Comparison of ENCODE assay signal across 12 cellular contexts in the genomic region with DNA sequence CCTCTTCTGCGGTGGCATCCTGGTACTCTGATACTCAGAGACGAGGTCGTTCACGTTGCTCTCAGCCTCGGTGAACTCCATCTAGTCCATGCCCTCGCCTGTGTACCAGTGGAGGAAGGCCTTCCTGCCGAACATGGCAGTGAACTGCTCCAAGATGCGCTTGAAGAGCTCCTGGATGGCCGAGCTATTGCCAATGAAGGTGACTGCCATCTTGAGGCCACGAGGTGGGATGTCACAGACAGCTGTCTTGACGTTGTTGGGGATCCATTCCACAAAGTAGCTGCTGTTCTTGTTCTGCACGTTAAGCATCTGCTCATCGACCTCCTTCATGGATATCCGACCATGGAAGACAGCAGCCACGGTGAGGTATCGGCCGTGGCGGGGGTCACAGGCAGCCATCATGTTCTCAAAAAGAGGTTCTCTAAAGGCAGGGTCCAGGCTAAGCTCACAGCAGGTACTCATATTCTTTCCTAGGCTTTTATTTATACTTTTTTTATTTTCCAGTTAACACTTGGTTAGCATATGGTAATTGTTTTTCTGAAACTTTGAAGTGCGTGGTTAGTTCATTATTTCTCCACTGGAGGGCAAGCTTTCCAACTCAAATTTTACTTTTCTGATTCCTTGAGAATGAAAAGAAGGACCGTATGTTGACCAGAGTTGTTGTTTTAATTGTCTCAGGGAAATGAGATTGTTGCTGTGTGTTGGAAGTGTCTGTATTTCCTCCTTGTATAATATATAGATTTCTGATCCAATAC.
DNase-seq lines count a peak whose midpoint lies in the region; ATAC-seq and TF ChIP-seq lines count a peak whose summit lies in the region.
"Had no signal": no experiment of that assay in that cellular context is flagged by ENCODE, and none has a peak within 500 bp of the region (broad histone marks: within the 10 kb centered on the region; RNA-seq: fewer than 3 reads in every experiment).

No MANE protein-coding gene starts in this region.

- TF ChIP-seq EP300 in esophagus muscularis mucosa (IDR thresholded peaks at IDR 0.05), result no peak
- no peak for TF ChIP-seq EP300 in stomach (IDR thresholded peaks at IDR 0.05)

- intact Hi-C loops in activated CD8-positive, alpha-beta T cell treated with anti-CD3 and anti-CD28 coated beads for 36 hours (cut with micrococcal nuclease), result loop anchor here (10.0 kb wide), 1 partner anchor 270 kb away; no protein-coding TSS in a partner anchor
- intact Hi-C loops in esophagus muscularis mucosa (cut with DNase I), result no loop called here
- intact Hi-C loops in stomach (cut with DNase I; ENCODE audit: low total_unique reads), result no loop called here

- TF ChIP-seq POLR2A in esophagus muscularis mucosa (IDR thresholded peaks at IDR 0.05; ENCODE audit: low read depth) (no peak), stomach (IDR thresholded peaks at IDR 0.05) (no peak)

- ATAC-seq in activated CD8-positive, alpha-beta T cell treated with anti-CD3 and anti-CD28 coated beads for 36 hours, result no peak
- ATAC-seq in activated CD8-positive, alpha-beta T cell treated with anti-CD3 and anti-CD28 coated beads, Interleukin-2, amount 10 ng/mL, durations not matched to agents 7 days and 5 days, result no peak
- ATAC-seq: gastroesophageal sphincter had no signal

- DNase-seq in activated CD8-positive, alpha-beta T cell treated with anti-CD3 and anti-CD28 coated beads for 36 hours, result no peak
- no peak for DNase-seq in activated CD8-positive, alpha-beta T cell treated with anti-CD3 and anti-CD28 coated beads, Interleukin-2, amount 10 ng/mL, durations not matched to agents 7 days and 5 days
- DNase-seq in OCI-M1 (lab: John Stamatoyannopoulos, UW), result peak; percentile 51
- DNase-seq in esophagus muscularis mucosa (ENCODE audit: extremely low spot score), result no peak
- no peak for DNase-seq in stomach
- no peak for DNase-seq in stimulated activated CD4-positive, alpha-beta T cell treated with anti-CD3 and anti-CD28 coated beads, Interleukin-15, amount 100 ng/mL, for 24 hours
- DNase-seq in A172 (ENCODE audit: low spot score), result no peak
- no peak for DNase-seq in amniotic stem cell (lab: John Stamatoyannopoulos, UW)
- DNase-seq: RPMI8226, sigmoid colon had no signal

- POLR2A ChIA-PET in activated CD8-positive, alpha-beta T cell treated with anti-CD3 and anti-CD28 coated beads for 36 hours (lab: Charles Lee), result no interaction called here
- POLR2A ChIA-PET in activated CD8-positive, alpha-beta T cell treated with anti-CD3 and anti-CD28 coated beads, Interleukin-2, amount 10 ng/mL, durations not matched to agents 7 days and 5 days (lab: Charles Lee), result no interaction called here

- WGBS in esophagus muscularis mucosa, result 87% methylated on average over 17 of the region's 20 CpGs
- WGBS in stomach, 5 donors, result 85 to 90% (median 86%) methylated on average over 19 to 20 of the region's 20 CpGs

- no peaks in the 10 kb centered on the region for H3K27me3 ChIP-seq in esophagus muscularis mucosa
- H3K27me3 ChIP-seq in stomach, result no peaks in the 10 kb centered on the region
- H3K27me3 ChIP-seq: BLaER1 treated with 17β-estradiol and CSF1 and Interleukin-3, amounts not matched to agents 10 nM and 100 nM; gastroesophageal sphincter; sigmoid colon had no signal

- TF ChIP-seq CTCF in activated CD8-positive, alpha-beta T cell treated with anti-CD3 and anti-CD28 coated beads for 36 hours (IDR thresholded peaks at IDR 0.05), result peak; percentile 56
- TF ChIP-seq CTCF in esophagus muscularis mucosa (IDR thresholded peaks at IDR 0.05) (peak; percentile 29 to 37 (median 35)), stomach (IDR thresholded peaks at IDR 0.05) (peak in 5 of 7 experiments; percentile 15 to 43 (median 25))

- H3K36me3 Mint-ChIP-seq in activated CD8-positive, alpha-beta T cell treated with anti-CD3 and anti-CD28 coated beads for 36 hours (ENCODE audit: low read depth), result no peaks in the 10 kb centered on the region
- H3K36me3 Mint-ChIP-seq in activated CD8-positive, alpha-beta T cell treated with anti-CD3 and anti-CD28 coated beads, Interleukin-2, amount 10 ng/mL, durations not matched to agents 7 days and 5 days (ENCODE audit: low read depth), result no peaks in the 10 kb centered on the region

- H3K9me3 ChIP-seq in esophagus muscularis mucosa, result no peaks in the 10 kb centered on the region
- no peaks in the 10 kb centered on the region for H3K9me3 ChIP-seq in stomach
- H3K9me3 ChIP-seq: BLaER1 treated with 17β-estradiol and CSF1 and Interleukin-3, amounts not matched to agents 10 nM and 100 nM; gastroesophageal sphincter; sigmoid colon had no signal

- CTCF ChIA-PET in activated CD8-positive, alpha-beta T cell treated with anti-CD3 and anti-CD28 coated beads for 36 hours (lab: Charles Lee), result interaction anchor here (0.6 to 2.1 kb wide), 6 partner anchors 11 to 274 kb away, joined by 3 to 6 read pairs (median 3); no protein-coding TSS in a partner anchor
- CTCF ChIA-PET in activated CD8-positive, alpha-beta T cell treated with anti-CD3 and anti-CD28 coated beads, Interleukin-2, amount 10 ng/mL, durations not matched to agents 7 days and 5 days (lab: Charles Lee), result interaction anchor here (0.6 to 2.2 kb wide), 7 partner anchors 8 to 268 kb away, joined by 3 to 9 read pairs (median 4); no protein-coding TSS in a partner anchor

- H3K4me1 ChIP-seq in esophagus muscularis mucosa (peaks cover 0 to 6% (median 0%) of the 10 kb centered on the region in 4 donors), stomach (peaks cover 0 to 8% (median 4%) of the 10 kb centered on the region in 4 donors)
- H3K4me1 ChIP-seq: gastroesophageal sphincter, sigmoid colon had no signal

- H3K27ac Mint-ChIP-seq in activated CD8-positive, alpha-beta T cell treated with anti-CD3 and anti-CD28 coated beads for 36 hours, result no peak overlapping the region
- H3K27ac Mint-ChIP-seq in activated CD8-positive, alpha-beta T cell treated with anti-CD3 and anti-CD28 coated beads, Interleukin-2, amount 10 ng/mL, durations not matched to agents 7 days and 5 days, result no peak overlapping the region

- H3K4me1 Mint-ChIP-seq in activated CD8-positive, alpha-beta T cell treated with anti-CD3 and anti-CD28 coated beads for 36 hours (ENCODE audit: low read depth), result peaks cover 13% of the 10 kb centered on the region
- no peaks in the 10 kb centered on the region for H3K4me1 Mint-ChIP-seq in activated CD8-positive, alpha-beta T cell treated with anti-CD3 and anti-CD28 coated beads, Interleukin-2, amount 10 ng/mL, durations not matched to agents 7 days and 5 days (ENCODE audit: low read depth)

- H3K27ac ChIP-seq in esophagus muscularis mucosa (replicated peaks in 1 of 4) (no peak overlapping the region), stomach (no peak overlapping the region)
- H3K27ac ChIP-seq: gastroesophageal sphincter, sigmoid colon had no signal

- H3K4me3 ChIP-seq in esophagus muscularis mucosa (no peak overlapping the region), stomach (no peak overlapping the region)
- H3K4me3 ChIP-seq: BLaER1 treated with 17β-estradiol and CSF1 and Interleukin-3, amounts not matched to agents 10 nM and 100 nM; gastroesophageal sphincter; sigmoid colon had no signal

- H3K36me3 ChIP-seq in esophagus muscularis mucosa (no peaks in the 10 kb centered on the region), stomach (no peaks in the 10 kb centered on the region)
- H3K36me3 ChIP-seq: BLaER1 treated with 17β-estradiol and CSF1 and Interleukin-3, amounts not matched to agents 10 nM and 100 nM; gastroesophageal sphincter; sigmoid colon had no signal

- H3K4me3 Mint-ChIP-seq in activated CD8-positive, alpha-beta T cell treated with anti-CD3 and anti-CD28 coated beads for 36 hours, result no peak overlapping the region
- H3K4me3 Mint-ChIP-seq in activated CD8-positive, alpha-beta T cell treated with anti-CD3 and anti-CD28 coated beads, Interleukin-2, amount 10 ng/mL, durations not matched to agents 7 days and 5 days, result no peak overlapping the region

- H3K27me3 Mint-ChIP-seq in activated CD8-positive, alpha-beta T cell treated with anti-CD3 and anti-CD28 coated beads for 36 hours, result no peaks in the 10 kb centered on the region
- no peaks in the 10 kb centered on the region for H3K27me3 Mint-ChIP-seq in activated CD8-positive, alpha-beta T cell treated with anti-CD3 and anti-CD28 coated beads, Interleukin-2, amount 10 ng/mL, durations not matched to agents 7 days and 5 days (ENCODE audit: low read depth)

- H3K9me3 Mint-ChIP-seq in activated CD8-positive, alpha-beta T cell treated with anti-CD3 and anti-CD28 coated beads for 36 hours, result no peaks in the 10 kb centered on the region
- H3K9me3 Mint-ChIP-seq in activated CD8-positive, alpha-beta T cell treated with anti-CD3 and anti-CD28 coated beads, Interleukin-2, amount 10 ng/mL, durations not matched to agents 7 days and 5 days (ENCODE audit: insufficient read depth), result no peaks in the 10 kb centered on the region
